ENCODE assay signal across 8 cellular contexts in the genomic region with DNA sequence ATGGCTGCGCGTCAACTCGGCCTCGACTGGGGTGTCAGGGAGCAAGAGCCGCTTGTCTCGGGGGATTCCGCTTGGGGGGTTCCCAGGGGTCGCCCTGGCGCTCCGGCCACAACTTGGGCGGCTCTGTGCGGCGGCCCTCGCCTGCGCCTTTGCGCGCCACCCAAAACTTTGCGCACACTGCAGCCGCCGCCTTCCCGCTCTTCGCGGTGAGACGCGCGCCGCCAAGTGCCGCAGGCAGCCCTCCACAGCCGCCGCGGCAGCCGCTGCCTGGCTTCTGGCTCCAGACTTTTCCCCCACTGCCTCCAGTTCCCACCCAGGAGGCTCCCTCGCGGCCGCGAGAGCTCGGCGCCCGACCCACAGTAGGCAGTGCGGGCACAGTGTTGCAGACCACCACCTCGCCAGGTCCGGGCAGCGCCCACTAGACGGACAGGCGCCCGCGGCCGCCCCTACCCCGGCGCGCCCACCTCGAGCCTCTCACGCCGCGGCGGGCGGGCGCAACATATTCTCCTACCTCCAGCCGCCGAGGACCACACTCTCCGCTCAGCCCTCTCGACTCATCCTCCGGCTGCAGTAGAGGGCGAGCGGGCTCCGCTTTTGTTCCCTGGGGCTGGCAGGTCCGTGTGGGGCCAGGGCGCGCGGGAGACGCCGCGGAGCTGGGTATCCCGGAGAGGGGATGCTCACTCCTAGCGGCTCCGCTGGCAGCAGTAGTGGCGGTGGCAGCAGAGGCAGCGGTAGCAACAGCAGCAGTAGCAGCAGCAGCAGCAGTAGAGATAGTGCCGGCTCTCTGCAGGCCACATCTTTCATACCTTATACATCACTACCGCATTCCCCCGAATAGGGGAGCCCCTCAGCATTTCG.
DNase-seq lines count a peak whose midpoint lies in the region; ATAC-seq and TF ChIP-seq lines count a peak whose summit lies in the region.

No MANE protein-coding gene starts in this region.

- intact Hi-C loops in left ventricle myocardium inferior (cut with micrococcal nuclease) = no loop called here

- POLR2A ChIA-PET in activated naive CD8-positive, alpha-beta T cell treated with anti-CD3 and anti-CD28 coated beads, Interleukin-2, amount 10 ng/mL, durations not matched to agents 7 days and 5 days (lab: Charles Lee) = no interaction called here

- H3K9me3 ChIP-seq in HUES48 (ENCODE audit: control insufficient read depth, insufficient read depth, low read length) (no peaks in the 10 kb centered on the region), left ventricle myocardium inferior (replicated peaks) (no peaks in the 10 kb centered on the region), Karpas-422 (ENCODE audit: low read length) (no peaks in the 10 kb centered on the region)

- H3K4me3 Mint-ChIP-seq in activated naive CD8-positive, alpha-beta T cell treated with anti-CD3 and anti-CD28 coated beads, Interleukin-2, amount 10 ng/mL, durations not matched to agents 7 days and 5 days = peak overlapping the region; percentile 72

- ATAC-seq in activated naive CD8-positive, alpha-beta T cell treated with anti-CD3 and anti-CD28 coated beads, Interleukin-2, amount 10 ng/mL, durations not matched to agents 7 days and 5 days (ENCODE audit: low read depth) = peak; percentile 79

- no peaks in the 10 kb centered on the region for H3K9me3 Mint-ChIP-seq in activated naive CD8-positive, alpha-beta T cell treated with anti-CD3 and anti-CD28 coated beads, Interleukin-2, amount 10 ng/mL, durations not matched to agents 7 days and 5 days

- H3K79me2 ChIP-seq in Karpas-422 (ENCODE audit: low read length) = no peaks in the 10 kb centered on the region

- peak overlapping the region; percentile 8 for H3K27ac ChIP-seq in HUES48 (ENCODE audit: low read depth, low read length)
- peak overlapping the region; percentile 12 for H3K27ac ChIP-seq in left ventricle myocardium inferior (replicated peaks)
- no peak overlapping the region for H3K27ac ChIP-seq in Karpas-422 (ENCODE audit: low read length)

- peaks cover 21% of the 10 kb centered on the region for H3K4me1 ChIP-seq in HUES48 (ENCODE audit: control insufficient read depth, insufficient read depth, low read length)
- peaks cover 28% of the 10 kb centered on the region for H3K4me1 ChIP-seq in left ventricle myocardium inferior
- H3K4me1 ChIP-seq in Karpas-422 (ENCODE audit: low read length) = no peaks in the 10 kb centered on the region

- H3K27me3 ChIP-seq in HUES48 (ENCODE audit: control insufficient read depth, insufficient read depth, low read length) = peaks cover 37% of the 10 kb centered on the region
- H3K27me3 ChIP-seq in left ventricle myocardium inferior (ENCODE audit: low read depth) = peaks cover 77% of the 10 kb centered on the region
- H3K27me3 ChIP-seq in Karpas-422 (ENCODE audit: low read length) = 0 out of 2 replicates have a peak, but pooled peaks cover 3% of the 10 kb centered on the region

- TF ChIP-seq CTCF in left ventricle myocardium inferior (IDR thresholded peaks at IDR 0.05; ENCODE audit: borderline replicate concordance) = no peak

- H3K4me1 Mint-ChIP-seq in activated naive CD8-positive, alpha-beta T cell treated with anti-CD3 and anti-CD28 coated beads, Interleukin-2, amount 10 ng/mL, durations not matched to agents 7 days and 5 days = peaks cover 2% of the 10 kb centered on the region

- H2AFZ ChIP-seq in Karpas-422 (ENCODE audit: low read length) = no peak overlapping the region

- no peak overlapping the region for H3K4me2 ChIP-seq in Karpas-422 (ENCODE audit: low read depth, low read length, poor library complexity, severe bottlenecking)

- H4K20me1 ChIP-seq in Karpas-422 (ENCODE audit: insufficient read depth, low read depth, low read length) = no peaks in the 10 kb centered on the region

- peaks cover 29% of the 10 kb centered on the region for H3K27me3 Mint-ChIP-seq in activated naive CD8-positive, alpha-beta T cell treated with anti-CD3 and anti-CD28 coated beads, Interleukin-2, amount 10 ng/mL, durations not matched to agents 7 days and 5 days

- no peaks in the 10 kb centered on the region for H3K9me2 ChIP-seq in Karpas-422 (replicated peaks; ENCODE audit: insufficient read depth, low read length)

- H3K9ac ChIP-seq in HUES48 (ENCODE audit: low read depth, low read length) (no peak overlapping the region), Karpas-422 (ENCODE audit: low read length) (no peak overlapping the region)

- no peaks in the 10 kb centered on the region for H3K36me3 ChIP-seq in HUES48 (ENCODE audit: control insufficient read depth, insufficient read depth, low read length)
- H3K36me3 ChIP-seq in left ventricle myocardium inferior = no peaks in the 10 kb centered on the region
- H3K36me3 ChIP-seq in Karpas-422 (ENCODE audit: insufficient read depth, low read length) = no peaks in the 10 kb centered on the region

- H3K27ac Mint-ChIP-seq in activated naive CD8-positive, alpha-beta T cell treated with anti-CD3 and anti-CD28 coated beads, Interleukin-2, amount 10 ng/mL, durations not matched to agents 7 days and 5 days = no peak overlapping the region

- DNase-seq in GM03348 (ENCODE audit: low spot score) = peak; percentile 59
- DNase-seq in activated naive CD8-positive, alpha-beta T cell treated with anti-CD3 and anti-CD28 coated beads, Interleukin-2, amount 10 ng/mL, durations not matched to agents 7 days and 5 days = peak; percentile 38
- DNase-seq in left ventricle myocardium inferior = peak; percentile 21
- peak; percentile 19 for DNase-seq in pons (ENCODE audit: low spot score)
- DNase-seq in Karpas-422 = no peak
- no peak for DNase-seq in GF-D8 (lab: John Stamatoyannopoulos, UW)
- DNase-seq in medulla oblongata (ENCODE audit: extremely low spot score) = no peak

- no peaks in the 10 kb centered on the region for H3K36me3 Mint-ChIP-seq in activated naive CD8-positive, alpha-beta T cell treated with anti-CD3 and anti-CD28 coated beads, Interleukin-2, amount 10 ng/mL, durations not matched to agents 7 days and 5 days

- H3K4me3 ChIP-seq in HUES48 (ENCODE audit: low read depth, low read length) (peak overlapping the region; percentile 71), left ventricle myocardium inferior (peak overlapping the region; percentile 67), Karpas-422 (ENCODE audit: low read length) (no peak overlapping the region)

Comparison
In these comparisons a context has a peak if more than half of its experiments do, and no peak if none do; other contexts are left out.
1. DNase-seq: peak in GM03348 (single experiment), activated naive CD8-positive, alpha-beta T cell treated with anti-CD3 and anti-CD28 coated beads, Interleukin-2, amount 10 ng/mL, durations not matched to agents 7 days and 5 days (single experiment), left ventricle myocardium inferior (single experiment) and pons (single experiment); none in Karpas-422 (single experiment), GF-D8 (single experiment) and medulla oblongata (single experiment).